31 cellular contexts compared by ENCODE assay signal in genomic region chr11:114277637-114278341, GRCh38. TPM values are rescaled to one million over a fixed set of nuclear protein-coding genes. Genes with fewer than 3 reads are reported as not detected.
"Had no signal": no experiment of that assay in that cellular context is flagged by ENCODE, and none has a peak within 500 bp of the region (broad histone marks: within the 10 kb centered on the region; RNA-seq: fewer than 3 reads in every experiment).

No MANE protein-coding gene starts in this region.

- H3K4me3 ChIP-seq: Peyer's patch, SJCRH30 had no signal

- H3K27ac ChIP-seq: Peyer's patch, RWPE1, SJCRH30, VCaP had no signal

- H3K9me2 ChIP-seq: SK-N-SH had no signal

- ATAC-seq: activated naive CD4-positive, alpha-beta T cell treated with anti-CD3 and anti-CD28 coated beads, Interleukin-2, amount 50 U/mL, for 72 hours; activated naive CD8-positive, alpha-beta T cell treated with anti-CD3 and anti-CD28 coated beads, Interleukin-2, amount 50 U/mL, for 24 hours; activated T-cell treated with anti-CD3 and anti-CD28 coated beads, Interleukin-2, amount 50 U/mL, for 4 hours had no signal

- H3K9me3 Mint-ChIP-seq: activated CD4-positive, alpha-beta memory T cell treated with anti-CD3 and anti-CD28 coated beads for 36 hours; activated CD4-positive, alpha-beta T cell treated with anti-CD3 and anti-CD28 coated beads, Interleukin-2, amount 10 ng/mL, durations not matched to agents 7 days and 5 days; activated naive CD4-positive, alpha-beta T cell treated with anti-CD3 and anti-CD28 coated beads, Interleukin-2, amount 50 U/mL, for 72 hours; activated naive CD8-positive, alpha-beta T cell treated with anti-CD3 and anti-CD28 coated beads, Interleukin-2, amount 50 U/mL, for 24 hours; activated T-cell treated with anti-CD3 and anti-CD28 coated beads, Interleukin-2, amount 50 U/mL, for 4 hours; brain had no signal

- H3K27me3 ChIP-seq: Peyer's patch, SJCRH30 had no signal

- DNase-seq: activated CD4-positive, alpha-beta memory T cell treated with anti-CD3 and anti-CD28 coated beads for 36 hours; activated CD4-positive, alpha-beta T cell treated with anti-CD3 and anti-CD28 coated beads, Interleukin-2, amount 10 ng/mL, durations not matched to agents 7 days and 5 days; activated CD4-positive, CD25-positive, alpha-beta regulatory T cell; activated effector memory CD4-positive, alpha-beta T cell treated with anti-CD3 and anti-CD28 coated beads, Interleukin-2, amount 50 U/mL, for 16 hours; activated naive CD4-positive, alpha-beta T cell treated with Interleukin-2 at 50 U/mL for 16 hours; activated naive CD8-positive, alpha-beta T cell treated with anti-CD3 and anti-CD28 coated beads, Interleukin-2, amount 50 U/mL, for 24 hours; activated T-cell treated with anti-CD3 and anti-CD28 coated beads, Interleukin-2, amount 50 U/mL, for 4 hours; amniotic stem cell; cerebellar nuclear complex; Kasumi-1; KBM-7; NCI-H1092; NCI-H1417 treated with DMSO at 0.1 percent for 48 hours; NCI-H1694; NCI-H2029; NCI-H2107; NCI-H2171 treated with DMSO at 0.1 percent for 48 hours; NCI-H226; NCI-H774; Peyer's patch; Right ventricle myocardium superior; SJCRH30; SK-N-SH; T-helper 1 cell had no signal

- FAIRE-seq: astrocyte had no signal

- H3K4me1 ChIP-seq: Peyer's patch had no signal

- H3K9ac ChIP-seq: SK-N-SH had no signal

- H3K4me2 ChIP-seq: SK-N-SH had no signal

- H3K9me3 ChIP-seq: Peyer's patch, SJCRH30, SK-N-SH had no signal

- H3K4me3 Mint-ChIP-seq: activated CD4-positive, alpha-beta memory T cell treated with anti-CD3 and anti-CD28 coated beads for 36 hours; activated CD4-positive, alpha-beta T cell treated with anti-CD3 and anti-CD28 coated beads, Interleukin-2, amount 10 ng/mL, durations not matched to agents 7 days and 5 days; activated naive CD8-positive, alpha-beta T cell treated with anti-CD3 and anti-CD28 coated beads, Interleukin-2, amount 50 U/mL, for 24 hours; activated T-cell treated with anti-CD3 and anti-CD28 coated beads, Interleukin-2, amount 50 U/mL, for 4 hours; brain had no signal

- H3K36me3 Mint-ChIP-seq: activated CD4-positive, alpha-beta memory T cell treated with anti-CD3 and anti-CD28 coated beads for 36 hours; activated naive CD4-positive, alpha-beta T cell treated with anti-CD3 and anti-CD28 coated beads, Interleukin-2, amount 50 U/mL, for 72 hours; brain had no signal

- H3K27ac Mint-ChIP-seq: activated CD4-positive, alpha-beta memory T cell treated with anti-CD3 and anti-CD28 coated beads for 36 hours; activated CD4-positive, alpha-beta T cell treated with anti-CD3 and anti-CD28 coated beads, Interleukin-2, amount 10 ng/mL, durations not matched to agents 7 days and 5 days; activated naive CD4-positive, alpha-beta T cell treated with anti-CD3 and anti-CD28 coated beads, Interleukin-2, amount 50 U/mL, for 72 hours; activated naive CD8-positive, alpha-beta T cell treated with anti-CD3 and anti-CD28 coated beads, Interleukin-2, amount 50 U/mL, for 24 hours; brain had no signal

- H3K36me3 ChIP-seq: Peyer's patch, SJCRH30 had no signal

- H3K4me1 Mint-ChIP-seq: activated CD4-positive, alpha-beta T cell treated with anti-CD3 and anti-CD28 coated beads, Interleukin-2, amount 10 ng/mL, durations not matched to agents 7 days and 5 days; activated naive CD8-positive, alpha-beta T cell treated with anti-CD3 and anti-CD28 coated beads, Interleukin-2, amount 50 U/mL, for 24 hours had no signal

RNA-seq across cellular contexts. Expression of gene NNMT, which starts 18.4 kb away (rescaled TPM):
- total RNA-seq: activated CD4-positive, alpha-beta memory T cell treated with anti-CD3 and anti-CD28 coated beads for 36 hours; activated CD4-positive, alpha-beta T cell treated with anti-CD3 and anti-CD28 coated beads, Interleukin-2, amount 10 ng/mL, durations not matched to agents 7 days and 5 days; activated naive CD4-positive, alpha-beta T cell treated with anti-CD3 and anti-CD28 coated beads, Interleukin-2, amount 50 U/mL, for 72 hours; OCI-LY7; T-helper 2 cell treated with Interferon-gamma antibody and Interleukin-4, amounts not matched to agents 100 ng/mL and 5 ng/mL, for 36 hours had no signal
